10 cellular contexts compared by ENCODE assay signal in the genomic region with DNA sequence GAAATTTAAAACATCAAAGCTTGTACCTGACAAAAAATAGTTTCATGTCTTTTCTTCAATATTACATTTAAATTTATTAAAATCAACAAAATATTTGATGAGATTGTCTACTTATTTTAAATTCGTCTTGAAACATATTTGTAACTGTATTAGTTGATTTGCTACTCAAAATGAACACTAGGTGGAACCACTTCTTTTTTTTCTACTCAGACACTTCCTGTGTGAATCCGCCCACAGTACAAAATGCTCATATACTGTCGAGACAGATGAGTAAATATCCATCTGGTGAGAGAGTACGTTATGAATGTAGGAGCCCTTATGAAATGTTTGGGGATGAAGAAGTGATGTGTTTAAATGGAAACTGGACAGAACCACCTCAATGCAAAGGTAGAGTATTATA. TPM values are rescaled to one million over a fixed set of nuclear protein-coding genes. Genes with fewer than 3 reads are reported as not detected.
DNase-seq lines count a peak whose midpoint lies in the region; ATAC-seq and TF ChIP-seq lines count a peak whose summit lies in the region.
"Not testable (repeated sequence)": the region's sequence is repeated elsewhere in the genome, so short reads cannot be mapped to it uniquely, and the experiment has no call there.
"Had no signal": no experiment of that assay in that cellular context is flagged by ENCODE, and none has a peak within 500 bp of the region (broad histone marks: within the 10 kb centered on the region; RNA-seq: fewer than 3 reads in every experiment).

No MANE protein-coding gene starts in this region.

- not testable (repeated sequence) for H3K9ac ChIP-seq in SK-N-MC (ENCODE audit: insufficient read length)

- TF ChIP-seq CTCF in tibial nerve (IDR thresholded peaks at IDR 0.05), result peak in 3 of 5 experiments; percentile 16 to 32 (median 28)

- H3K27me3 ChIP-seq in tibial nerve, result not testable (repeated sequence)

- H3K4me1 ChIP-seq in tibial nerve, result not testable (repeated sequence)

- not testable (repeated sequence) for TF ChIP-seq EP300 in tibial nerve (IDR thresholded peaks at IDR 0.05)

- not testable (repeated sequence) for TF ChIP-seq POLR2A in tibial nerve (IDR thresholded peaks at IDR 0.05)

- not testable (repeated sequence) for H3K4me3 ChIP-seq in SK-N-MC, tibial nerve

- H3K9me3 ChIP-seq in SK-N-MC (ENCODE audit: low read depth, low read length); tibial nerve: not testable (repeated sequence)

- 0 to 1% methylated on average over 4 of the region's 4 CpGs for WGBS in tibial nerve, 2 donors

- DNase-seq in EL (peak; percentile 66), NCI-H2107 (lab: John Stamatoyannopoulos, UW) (peak; percentile 0), SK-N-MC (ENCODE audit: low read depth, low spot score) (peak; percentile 28), cerebellar cortex (ENCODE audit: low spot score) (peak; percentile 5), kidney glomerular epithelial cell (lab: John Stamatoyannopoulos, UW) (peak; percentile 9)
- DNase-seq in tibial nerve (ENCODE audit: low spot score in 2 of 2), result not testable (repeated sequence)

- not testable (repeated sequence) for H3K36me3 ChIP-seq in SK-N-MC (ENCODE audit: insufficient read depth, low read length); tibial nerve

- peak; percentile 97 for ATAC-seq in GM21447 (IDR thresholded peaks at IDR 0.05; ENCODE audit: unreplicated experiment)
- ATAC-seq in HG03469 (IDR thresholded peaks at IDR 0.05; ENCODE audit: unreplicated experiment), result peak; percentile 97

- not testable (repeated sequence) for H3K27ac ChIP-seq in SK-N-MC, tibial nerve

RNA-seq across cellular contexts. Expression of gene CFHR1, which starts 8.3 kb away (rescaled TPM):
- total RNA-seq in tibial nerve, result 1 to 10 TPM in 1 of 4 donors, not detected in 3; 5.7 TPM
- total RNA-seq: thyroid gland had no signal

RNA-seq across cellular contexts. Expression of gene CFHR3, which starts 53.2 kb away (rescaled TPM):
- 1 to 10 TPM in 1 of 4 donors, under 1 TPM in 3; 0.21 to 3.0 (median 0.62) TPM for total RNA-seq in tibial nerve

RNA-seq across cellular contexts. Expression of gene CFHR4, which starts 60.0 kb away (rescaled TPM):
- total RNA-seq in tibial nerve, result 1 to 10 TPM in 1 of 4 donors, not detected in 3; 1.8 TPM
- total RNA-seq: esophagus mucosa, thyroid gland had no signal
